Comparison of ENCODE assay signal across 29 cellular contexts in genomic region chr1:152932170-152932811, GRCh38. TPM values are rescaled to one million over a fixed set of nuclear protein-coding genes. Genes with fewer than 3 reads are reported as not detected.
"Had no signal": no experiment of that assay in that cellular context is flagged by ENCODE, and none has a peak within 500 bp of the region (broad histone marks: within the 10 kb centered on the region; RNA-seq: fewer than 3 reads in every experiment).

No MANE protein-coding gene starts in this region.

- FAIRE-seq: frontal cortex had no signal

- H3K4me3 Mint-ChIP-seq: activated naive CD4-positive, alpha-beta T cell treated with anti-CD3 and anti-CD28 coated beads for 36 hours; activated naive CD8-positive, alpha-beta T cell treated with anti-CD3 and anti-CD28 coated beads, Interleukin-2, amount 10 ng/mL, durations not matched to agents 7 days and 5 days; nephron progenitor cell; stimulated activated effector memory CD8-positive, alpha-beta T cell treated with anti-CD3 and anti-CD28 coated beads, Interleukin-12 subunit alpha, Interleukin-12 subunit beta, amount 100 ng/mL, for 72 hours; T-helper 1 cell treated with Interleukin-12 subunit alpha and Interleukin-12 subunit beta and Interleukin-4 antibody, amounts not matched to agents 30 μg/mL and 1 μg/mL, for 36 hours; WTC11 had no signal

- H3K27ac Mint-ChIP-seq: activated naive CD4-positive, alpha-beta T cell treated with anti-CD3 and anti-CD28 coated beads for 36 hours; activated naive CD8-positive, alpha-beta T cell treated with anti-CD3 and anti-CD28 coated beads, Interleukin-2, amount 10 ng/mL, durations not matched to agents 7 days and 5 days; nephron progenitor cell; stimulated activated effector memory CD8-positive, alpha-beta T cell treated with anti-CD3 and anti-CD28 coated beads, Interleukin-12 subunit alpha, Interleukin-12 subunit beta, amount 100 ng/mL, for 72 hours; T-helper 1 cell treated with Interleukin-12 subunit alpha and Interleukin-12 subunit beta and Interleukin-4 antibody, amounts not matched to agents 30 μg/mL and 1 μg/mL, for 36 hours; WTC11 had no signal

- H3K9me3 Mint-ChIP-seq: activated naive CD4-positive, alpha-beta T cell treated with anti-CD3 and anti-CD28 coated beads for 36 hours; activated naive CD8-positive, alpha-beta T cell treated with anti-CD3 and anti-CD28 coated beads, Interleukin-2, amount 10 ng/mL, durations not matched to agents 7 days and 5 days; T-helper 1 cell treated with Interleukin-12 subunit alpha and Interleukin-12 subunit beta and Interleukin-4 antibody, amounts not matched to agents 30 μg/mL and 1 μg/mL, for 36 hours had no signal

- DNase-seq: activated CD8-positive, alpha-beta memory T cell treated with anti-CD3 and anti-CD28 coated beads, Interleukin-2, amount 50 U/mL, for 48 hours; activated naive CD4-positive, alpha-beta T cell treated with anti-CD3 and anti-CD28 coated beads for 36 hours; activated naive CD8-positive, alpha-beta T cell treated with anti-CD3 and anti-CD28 coated beads, Interleukin-2, amount 10 ng/mL, durations not matched to agents 7 days and 5 days; activated T-cell treated with anti-CD3 and anti-CD28 coated beads, Interleukin-2, amount 50 U/mL, for 48 hours; amniotic stem cell; cerebellar nuclear complex; hippocampal formation; mesendoderm; mucosa of descending colon; nephron progenitor cell; nucleus accumbens; right cardiac atrium; stimulated activated CD4-positive, alpha-beta T cell treated with anti-CD3 and anti-CD28 coated beads, Interleukin-12 subunit alpha, Interleukin-12 subunit beta, amount 100 ng/mL, for 4 hours; stimulated activated CD4-positive, alpha-beta T cell treated with anti-CD3 and anti-CD28 coated beads, Interleukin-1b, Interleukin-23, amount 100 ng/mL, for 48 hours; stomach; T1000; uterus had no signal

- H3K9me3 ChIP-seq: mucosa of descending colon, stomach, suprapubic skin, uterus had no signal

- H3K4me1 ChIP-seq: parathyroid adenoma, stomach, suprapubic skin, tibial nerve, uterus had no signal

- H3K4me3 ChIP-seq: coronary artery, mucosa of descending colon, stomach, suprapubic skin, tibial nerve, uterus had no signal

- H3K27ac ChIP-seq: coronary artery, parathyroid adenoma, stomach, suprapubic skin, tibial nerve, uterus had no signal

- ATAC-seq: mucosa of descending colon; right cardiac atrium; stimulated activated effector memory CD8-positive, alpha-beta T cell treated with anti-CD3 and anti-CD28 coated beads, Interleukin-12 subunit alpha, Interleukin-12 subunit beta, amount 100 ng/mL, for 72 hours; WTC11 had no signal

- H3K27me3 ChIP-seq: suprapubic skin, tibial nerve, uterus had no signal

- H3K9ac ChIP-seq: parathyroid adenoma had no signal

- H3K36me3 Mint-ChIP-seq: activated naive CD8-positive, alpha-beta T cell treated with anti-CD3 and anti-CD28 coated beads, Interleukin-2, amount 10 ng/mL, durations not matched to agents 7 days and 5 days; stimulated activated effector memory CD8-positive, alpha-beta T cell treated with anti-CD3 and anti-CD28 coated beads, Interleukin-12 subunit alpha, Interleukin-12 subunit beta, amount 100 ng/mL, for 72 hours had no signal

- H2AFZ ChIP-seq: parathyroid adenoma had no signal

- H3K36me3 ChIP-seq: stomach, suprapubic skin, tibial nerve, uterus had no signal

- H3K79me2 ChIP-seq: parathyroid adenoma had no signal

- H3K4me1 Mint-ChIP-seq: activated naive CD8-positive, alpha-beta T cell treated with anti-CD3 and anti-CD28 coated beads, Interleukin-2, amount 10 ng/mL, durations not matched to agents 7 days and 5 days; nephron progenitor cell; stimulated activated effector memory CD8-positive, alpha-beta T cell treated with anti-CD3 and anti-CD28 coated beads, Interleukin-12 subunit alpha, Interleukin-12 subunit beta, amount 100 ng/mL, for 72 hours; WTC11 had no signal

RNA-seq across cellular contexts. Expression of gene SPRR5, which starts 14.7 kb away (rescaled TPM):
- total RNA-seq: activated naive CD4-positive, alpha-beta T cell treated with anti-CD3 and anti-CD28 coated beads for 36 hours; activated naive CD8-positive, alpha-beta T cell treated with anti-CD3 and anti-CD28 coated beads, Interleukin-2, amount 10 ng/mL, durations not matched to agents 7 days and 5 days; epithelial cell of proximal tubule; frontal cortex; liver; mucosa of descending colon; pulmonary artery endothelial cell; right cardiac atrium; skeletal muscle tissue; stomach; tibial nerve; uterus; WTC11 had no signal
- polyA plus RNA-seq: liver, right cardiac atrium had no signal

RNA-seq across cellular contexts. Expression of gene IVL, which starts 23.9 kb away (rescaled TPM):
- total RNA-seq: activated naive CD4-positive, alpha-beta T cell treated with anti-CD3 and anti-CD28 coated beads for 36 hours; activated naive CD8-positive, alpha-beta T cell treated with anti-CD3 and anti-CD28 coated beads, Interleukin-2, amount 10 ng/mL, durations not matched to agents 7 days and 5 days; frontal cortex; liver; mucosa of descending colon; right cardiac atrium; skeletal muscle tissue; stomach; tibial nerve; uterus; WTC11 had no signal
- polyA plus RNA-seq: right cardiac atrium had no signal

RNA-seq across cellular contexts. Expression of gene SPRR4, which starts 38.2 kb away (rescaled TPM):
- total RNA-seq: activated naive CD4-positive, alpha-beta T cell treated with anti-CD3 and anti-CD28 coated beads for 36 hours; activated naive CD8-positive, alpha-beta T cell treated with anti-CD3 and anti-CD28 coated beads, Interleukin-2, amount 10 ng/mL, durations not matched to agents 7 days and 5 days; epithelial cell of proximal tubule; frontal cortex; liver; mucosa of descending colon; pulmonary artery endothelial cell; right cardiac atrium; skeletal muscle tissue; stomach; tibial nerve; uterus; WTC11 had no signal
- polyA plus RNA-seq: liver, right cardiac atrium, stomach had no signal

RNA-seq across cellular contexts. Expression of gene SPRR1A, which starts 51.6 kb away (rescaled TPM):
- total RNA-seq: activated naive CD4-positive, alpha-beta T cell treated with anti-CD3 and anti-CD28 coated beads for 36 hours; activated naive CD8-positive, alpha-beta T cell treated with anti-CD3 and anti-CD28 coated beads, Interleukin-2, amount 10 ng/mL, durations not matched to agents 7 days and 5 days; epithelial cell of proximal tubule; frontal cortex; liver; mucosa of descending colon; pulmonary artery endothelial cell; right cardiac atrium; skeletal muscle tissue; stomach; tibial nerve; uterus; WTC11 had no signal
- polyA plus RNA-seq: liver, right cardiac atrium had no signal

RNA-seq across cellular contexts. Expression of gene SMCP, which starts 54.2 kb away (rescaled TPM):
- total RNA-seq: activated naive CD4-positive, alpha-beta T cell treated with anti-CD3 and anti-CD28 coated beads for 36 hours; activated naive CD8-positive, alpha-beta T cell treated with anti-CD3 and anti-CD28 coated beads, Interleukin-2, amount 10 ng/mL, durations not matched to agents 7 days and 5 days; epithelial cell of proximal tubule; frontal cortex; liver; mucosa of descending colon; pulmonary artery endothelial cell; right cardiac atrium; skeletal muscle tissue; stomach; suprapubic skin; tibial nerve; uterus; WTC11 had no signal
- polyA plus RNA-seq: liver, right cardiac atrium, stomach had no signal
